Comparison of ENCODE assay signal across 12 cellular contexts in the genomic region with DNA sequence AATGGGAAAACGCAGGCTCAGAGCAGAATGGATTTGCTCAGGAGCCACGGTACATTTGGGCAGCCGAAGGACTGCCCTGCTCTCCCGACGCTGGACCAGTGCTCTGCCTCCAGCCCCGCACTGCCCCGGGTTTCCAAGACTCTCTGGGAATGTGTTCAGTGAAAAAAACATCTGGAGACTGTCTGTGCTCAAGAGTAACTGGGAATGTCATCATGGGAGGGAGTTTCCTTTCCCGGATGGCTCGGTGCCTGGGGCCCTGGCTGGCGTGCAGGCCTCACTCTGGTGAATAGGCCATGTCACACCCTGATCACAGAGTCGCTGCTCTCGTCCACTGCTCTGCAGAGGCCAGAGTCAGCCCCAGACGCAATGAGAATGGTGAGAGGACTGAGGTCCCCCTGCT. TPM values are rescaled to one million over a fixed set of nuclear protein-coding genes. Genes with fewer than 3 reads are reported as not detected.
A peak's percentile ranks its signal among the peaks of the same experiment; 100 is the strongest.
DNase-seq lines count a peak whose midpoint lies in the region; ATAC-seq and TF ChIP-seq lines count a peak whose summit lies in the region.
"Had no signal": no experiment of that assay in that cellular context is flagged by ENCODE, and none has a peak within 500 bp of the region (broad histone marks: within the 10 kb centered on the region; RNA-seq: fewer than 3 reads in every experiment).

No MANE protein-coding gene starts in this region.

- no peak overlapping the region for H3K4me3 ChIP-seq in neural progenitor cell
- H3K4me3 ChIP-seq in MM.1S (ENCODE audit: low read length), result no peak overlapping the region

- H3K9ac ChIP-seq in neural progenitor cell (no peak overlapping the region), MM.1S (ENCODE audit: low read length) (no peak overlapping the region)

- no peaks in the 10 kb centered on the region for H3K9me3 Mint-ChIP-seq in neural progenitor cell

- H3K27me3 Mint-ChIP-seq in neural progenitor cell (ENCODE audit: insufficient read depth, low read depth), result peaks cover 13% of the 10 kb centered on the region
- H3K27me3 Mint-ChIP-seq: stimulated activated naive CD8-positive, alpha-beta T cell treated with anti-CD3 and anti-CD28 coated beads, Interleukin-15, Interleukin-2, amounts not matched to agents 100 ng/mL and 50 ng/mL, for 24 hours had no signal

- peak overlapping the region; percentile 74 for H3K27ac Mint-ChIP-seq in neural progenitor cell
- H3K27ac Mint-ChIP-seq: activated B cell treated with CpG ODN at 0.5 μM for 24 hours; stimulated activated naive CD8-positive, alpha-beta T cell treated with anti-CD3 and anti-CD28 coated beads, Interleukin-15, Interleukin-2, amounts not matched to agents 100 ng/mL and 50 ng/mL, for 24 hours had no signal

- no peak overlapping the region for H2AFZ ChIP-seq in neural progenitor cell (replicated peaks)
- H2AFZ ChIP-seq in MM.1S (ENCODE audit: low read length), result no peak overlapping the region

- H3K4me1 ChIP-seq in neural progenitor cell, result peaks cover 23% of the 10 kb centered on the region
- no peaks in the 10 kb centered on the region for H3K4me1 ChIP-seq in MM.1S (ENCODE audit: low read length)

- no peak for TF ChIP-seq CTCF in neural progenitor cell (IDR thresholded peaks at IDR 0.05)
- TF ChIP-seq CTCF in MM.1S (IDR thresholded peaks at IDR 0.05; ENCODE audit: low read length), result no peak

- H4K20me1 ChIP-seq in neural progenitor cell (ENCODE audit: low read depth) (no peaks in the 10 kb centered on the region), MM.1S (ENCODE audit: insufficient read depth, low read length) (no peaks in the 10 kb centered on the region)

- H3K4me1 Mint-ChIP-seq in neural progenitor cell, result peaks cover 24% of the 10 kb centered on the region
- H3K4me1 Mint-ChIP-seq: activated B cell treated with CpG ODN at 0.5 μM for 24 hours had no signal

- no peak overlapping the region for H3K4me3 Mint-ChIP-seq in neural progenitor cell
- H3K4me3 Mint-ChIP-seq: activated B cell treated with CpG ODN at 0.5 μM for 24 hours; stimulated activated naive CD8-positive, alpha-beta T cell treated with anti-CD3 and anti-CD28 coated beads, Interleukin-15, Interleukin-2, amounts not matched to agents 100 ng/mL and 50 ng/mL, for 24 hours had no signal

- no peaks in the 10 kb centered on the region for H3K9me2 ChIP-seq in MM.1S (replicated peaks; ENCODE audit: insufficient read depth, low read length)

- peak; percentile 4 for DNase-seq in activated effector memory CD4-positive, alpha-beta T cell treated with anti-CD3 and anti-CD28 coated beads, Interleukin-2, amount 50 U/mL, for 16 hours
- DNase-seq in activated effector memory CD4-positive, alpha-beta T cell treated with Interleukin-2 at 50 U/mL for 16 hours, result no peak
- DNase-seq in Right ventricle myocardium inferior (ENCODE audit: missing footprints) (peak; percentile 92), neural progenitor cell (ENCODE audit: low spot score) (peak; percentile 22), MM.1S (no peak), cerebellar cortex (ENCODE audit: low spot score) (no peak), retina (no peak)
- DNase-seq in stimulated activated naive CD4-positive, alpha-beta T cell treated with Interleukin-2 at 50 U/mL for 16 hours (lab: John Stamatoyannopoulos, UW), result no peak
- DNase-seq: activated B cell treated with CpG ODN at 0.5 μM for 24 hours, NCI-H446 treated with DMSO at 0.1 percent for 48 hours had no signal

- no peaks in the 10 kb centered on the region for H3K36me3 Mint-ChIP-seq in neural progenitor cell

- no peaks in the 10 kb centered on the region for H3K79me2 ChIP-seq in neural progenitor cell (ENCODE audit: low read depth)
- H3K79me2 ChIP-seq in MM.1S (ENCODE audit: low read length), result no peaks in the 10 kb centered on the region

- peak; percentile 96 for ATAC-seq in Right ventricle myocardium inferior

- H3K36me3 ChIP-seq in neural progenitor cell, result no peaks in the 10 kb centered on the region
- no peaks in the 10 kb centered on the region for H3K36me3 ChIP-seq in MM.1S (replicated peaks; ENCODE audit: insufficient read depth, low read length)

- H3F3A ChIP-seq in neural progenitor cell (ENCODE audit: low read depth) (no peaks in the 10 kb centered on the region), MM.1S (ENCODE audit: insufficient read depth, low read length) (no peaks in the 10 kb centered on the region)

- H3K27ac ChIP-seq in neural progenitor cell (no peak overlapping the region), MM.1S (ENCODE audit: low read length) (no peak overlapping the region)

- no peaks in the 10 kb centered on the region for H3K27me3 ChIP-seq in neural progenitor cell
- H3K27me3 ChIP-seq in MM.1S (replicated peaks; ENCODE audit: insufficient read depth, low read length), result no peaks in the 10 kb centered on the region

- intact Hi-C loops in Right ventricle myocardium inferior (cut with DNase I), result no loop called here

- H3K9me3 ChIP-seq in neural progenitor cell (ENCODE audit: low read depth), result no peaks in the 10 kb centered on the region
- no peaks in the 10 kb centered on the region for H3K9me3 ChIP-seq in MM.1S (replicated peaks; ENCODE audit: insufficient read depth, low read length)

- H3K4me2 ChIP-seq in neural progenitor cell (no peak overlapping the region), MM.1S (ENCODE audit: low read depth, low read length) (no peak overlapping the region)

RNA-seq across cellular contexts. Expression of a gene that starts 9.8 kb away (rescaled TPM):
- total RNA-seq in Right ventricle myocardium inferior (6.6 TPM), neural progenitor cell (ENCODE audit: low replicate concordance) (0.03 TPM in 1 of 2 replicates, not detected in the other)

RNA-seq across cellular contexts. Expression of a gene that starts 21.3 kb away (rescaled TPM):
- 17,829 TPM for total RNA-seq in Right ventricle myocardium inferior
- 0.53 TPM in 1 of 2 replicates, not detected in the other for total RNA-seq in neural progenitor cell (ENCODE audit: low replicate concordance)
- total RNA-seq: activated B cell treated with CpG ODN at 0.5 μM for 24 hours, bronchial epithelial cell had no signal

Comparison
In these comparisons a context has a peak if more than half of its experiments do, and no peak if none do; other contexts are left out.
1. DNase-seq: peak in activated effector memory CD4-positive, alpha-beta T cell treated with anti-CD3 and anti-CD28 coated beads, Interleukin-2, amount 50 U/mL, for 16 hours (single experiment), Right ventricle myocardium inferior (single experiment) and neural progenitor cell (single experiment); none in activated effector memory CD4-positive, alpha-beta T cell treated with Interleukin-2 at 50 U/mL for 16 hours (single experiment), stimulated activated naive CD4-positive, alpha-beta T cell treated with Interleukin-2 at 50 U/mL for 16 hours (single experiment), MM.1S (single experiment), cerebellar cortex (single experiment) and retina (single experiment).
2. RNA of a gene that starts 21.3 kb away (total RNA-seq): 17,829 TPM in Right ventricle myocardium inferior (single experiment); 0.53 TPM in neural progenitor cell; every median in the first group is over 1,000 times any median in the second.